Comparison of ENCODE assay signal across 15 cellular contexts in genomic region chrX:38225093-38225492, GRCh38. TPM values are rescaled to one million over a fixed set of nuclear protein-coding genes. Genes with fewer than 3 reads are reported as not detected.
DNase-seq lines count a peak whose midpoint lies in the region; ATAC-seq lines count a peak whose summit lies in the region.
"Had no signal": no experiment of that assay in that cellular context is flagged by ENCODE, and none has a peak within 500 bp of the region (broad histone marks: within the 10 kb centered on the region; RNA-seq: fewer than 3 reads in every experiment).

No MANE protein-coding gene starts in this region.

- DNase-seq in ELR (ENCODE audit: low read depth), result peak; percentile 49
- peak; percentile 8 for DNase-seq in SK-MEL-5 (ENCODE audit: low read depth, low spot score)
- DNase-seq in glomerular visceral epithelial cell (ENCODE audit: extremely low spot score), result peak; percentile 25
- DNase-seq in pons (ENCODE audit: low spot score), result peak; percentile 10
- no peak for DNase-seq in stimulated activated CD4-positive, alpha-beta T cell treated with anti-CD3 and anti-CD28 coated beads, Interleukin-2, amount 100 ng/mL, for 24 hours
- DNase-seq: activated CD4-positive, alpha-beta T cell treated with anti-CD3 and anti-CD28 coated beads, Interleukin-2, amount 50 U/mL, for 4 hours; C1 segment of cervical spinal cord; MM.1S; NCI-H2029; NCI-H524; substantia nigra had no signal

- in situ Hi-C loops in SK-MEL-5 (cut with HindIII; ENCODE audit: low pct_unique_long_range_greater_than_20kb, low sequenced_read_pairs), result no loop called here

- ATAC-seq in GM21529 (IDR thresholded peaks at IDR 0.05; ENCODE audit: unreplicated experiment), result no peak
- no peak for ATAC-seq in GM19328 (IDR thresholded peaks at IDR 0.05; ENCODE audit: unreplicated experiment)
- ATAC-seq: activated naive CD4-positive, alpha-beta T cell treated with anti-CD3 and anti-CD28 coated beads, Interleukin-2, amount 50 U/mL, for 72 hours; HepG2 had no signal

RNA-seq across cellular contexts. Expression of gene SRPX, which starts 4.4 kb away (rescaled TPM):
- total RNA-seq in SK-MEL-5 (2014; rRNA removed; shearing (Covaris generic)), result 202 and 205 TPM in 2 replicates
- polyA plus RNA-seq in SK-MEL-5 (2015; cell fraction: cytosol; rRNA removed), result 425 and 490 TPM in 2 replicates
- 75.1 and 82.3 TPM in 2 replicates for polyA plus RNA-seq in SK-MEL-5 (2015; cell fraction: nucleus; rRNA removed)
- total RNA-seq: activated naive CD4-positive, alpha-beta T cell treated with anti-CD3 and anti-CD28 coated beads, Interleukin-2, amount 50 U/mL, for 72 hours; HepG2 had no signal

Comparison
In these comparisons a context has a peak if more than half of its experiments do, and no peak if none do; other contexts are left out.
1. DNase-seq: peak in ELR (single experiment), SK-MEL-5 (single experiment), glomerular visceral epithelial cell (single experiment) and pons (single experiment); none in stimulated activated CD4-positive, alpha-beta T cell treated with anti-CD3 and anti-CD28 coated beads, Interleukin-2, amount 100 ng/mL, for 24 hours (0 of 2).